Comparison of ENCODE assay signal across 10 cellular contexts in genomic region chr11:109939176-109939810, GRCh38.
DNase-seq lines count a peak whose midpoint lies in the region; ATAC-seq, FAIRE-seq and TF ChIP-seq lines count a peak whose summit lies in the region.
"Had no signal": no experiment of that assay in that cellular context is flagged by ENCODE, and none has a peak within 500 bp of the region (broad histone marks: within the 10 kb centered on the region; RNA-seq: fewer than 3 reads in every experiment).

No MANE protein-coding gene starts in this region.

- H3K4me2 ChIP-seq in GM12878 (ENCODE audit: control insufficient read depth, insufficient read depth): no peak overlapping the region

- no peaks in the 10 kb centered on the region; a peak in 1 of 4 replicates for H3K27me3 ChIP-seq in GM12878 (replicated peaks in 1 of 2; ENCODE audit: control insufficient read depth in 2 of 2, insufficient read depth in 2 of 2, low read length in 1 of 2)

- TF ChIP-seq POLR2A in GM12878 (IDR thresholded peaks at IDR 0.05; ENCODE audit: low read depth, low read length): no peak

- no peaks in the 10 kb centered on the region for H3K9me3 ChIP-seq in GM12878 (replicated peaks; ENCODE audit: control insufficient read depth, insufficient read depth, low read length)

- no peak overlapping the region for H3K27ac ChIP-seq in GM12878 (ENCODE audit: control insufficient read depth, insufficient read depth)

- no TSS peak for BruUV-seq in GM12878 (replicated peaks; lab: Mats Ljungman, UMichigan)

- no peak overlapping the region for H3K27ac Mint-ChIP-seq in type B pancreatic cell
- H3K27ac Mint-ChIP-seq: IgD-negative memory B cell, naive B cell had no signal

- no peaks in the 10 kb centered on the region for H3K79me2 ChIP-seq in GM12878 (ENCODE audit: control insufficient read depth, insufficient read depth, low read length)

- no peak overlapping the region for H3K4me3 ChIP-seq in GM12878

- POLR2A ChIA-PET in GM12878 (lab: Charles Lee): no interaction called here

- no peaks in the 10 kb centered on the region for H3K9me3 Mint-ChIP-seq in type B pancreatic cell
- H3K9me3 Mint-ChIP-seq: IgD-negative memory B cell, naive B cell had no signal

- H4K20me1 ChIP-seq in GM12878 (ENCODE audit: control insufficient read depth, insufficient read depth): no peaks in the 10 kb centered on the region

- no peak for FAIRE-seq in GM12878 (lab: Jason Lieb, UNC)

- SMC1A ChIA-PET in GM12878 (lab: Charles Lee; ENCODE audit: uncharacterized antibody, unreplicated experiment): interaction anchor here (0.6 to 7.6 kb wide), 48 partner anchors 8 to 1249 kb away, joined by 3 to 165 read pairs (median 4); no protein-coding TSS in a partner anchor

- peak; percentile 70 for ATAC-seq in HG02610 (IDR thresholded peaks at IDR 0.05; ENCODE audit: unreplicated experiment)
- peak; percentile 82 for ATAC-seq in GM12878
- ATAC-seq in GM18858 (IDR thresholded peaks at IDR 0.05; ENCODE audit: unreplicated experiment): no peak

- H3K36me3 ChIP-seq in GM12878 (ENCODE audit: control insufficient read depth in 2 of 2, insufficient read depth in 2 of 2, low read length in 1 of 2): no peaks in the 10 kb centered on the region

- H3K4me1 ChIP-seq in GM12878 (ENCODE audit: control insufficient read depth, insufficient read depth, low read length): no peaks in the 10 kb centered on the region

- no peaks in the 10 kb centered on the region for H3K36me3 Mint-ChIP-seq in type B pancreatic cell
- H3K36me3 Mint-ChIP-seq: IgD-negative memory B cell, naive B cell had no signal

- CTCF ChIA-PET in GM12878 (lab: Yijun Ruan, JAX): interaction anchor here (0.6 to 8.4 kb wide), 59 partner anchors 8 to 1928 kb away, joined by 3 to 251 read pairs (median 4); no protein-coding TSS in a partner anchor

- H3K9ac ChIP-seq in GM12878 (ENCODE audit: control insufficient read depth, insufficient read depth, low read length): no peak overlapping the region

- intact Hi-C loops in GM12878 (cut with micrococcal nuclease; ENCODE audit: unreplicated experiment): loop anchor here (1.0 to 5.0 kb wide), 2 partner anchors 86 to 1242 kb away; no protein-coding TSS in a partner anchor

- 0% methylated on average over 1 of the region's 1 CpG for WGBS in GM12878 (ENCODE audit: insufficient coverage, insufficient replicate concordance, low lambda C conversion rate, missing lambda C conversion rate)

- RAD21 ChIA-PET in GM12878 (lab: Charles Lee; ENCODE audit: unreplicated experiment): interaction anchor here (0.6 to 7.6 kb wide), 29 partner anchors 10 to 1241 kb away, joined by 3 to 186 read pairs (median 4); no protein-coding TSS in a partner anchor

- H2AFZ ChIP-seq in GM12878 (ENCODE audit: control insufficient read depth, low read depth, low read length): no peak overlapping the region

- peak; percentile 97 for TF ChIP-seq RAD21 in GM12878 (IDR thresholded peaks at IDR 0.05; ENCODE audit: insufficient read depth, low read depth, low read length)

- peaks cover 6% of the 10 kb centered on the region for H3K27me3 Mint-ChIP-seq in type B pancreatic cell

- H3K4me3 Mint-ChIP-seq in type B pancreatic cell: no peak overlapping the region
- H3K4me3 Mint-ChIP-seq: IgD-negative memory B cell, naive B cell had no signal

- DNase-seq in DMS114 treated with DMSO at 0.1 percent for 48 hours (lab: John Stamatoyannopoulos, UW; ENCODE audit: unreplicated experiment) (peak; percentile 56), NCI-H446 (lab: John Stamatoyannopoulos, UW) (peak; percentile 39 to 84), GM12878 (ENCODE audit: low read depth, low spot score) (no peak), inferior parietal cortex (ENCODE audit: extremely low spot score) (peak; percentile 70), type B pancreatic cell (ENCODE audit: extremely low spot score, unreplicated experiment) (no peak)
- no peak for DNase-seq in effector CD8-positive, alpha-beta T cell (lab: John Stamatoyannopoulos, UW)
- DNase-seq: naive B cell had no signal

- in situ Hi-C loops in GM12878 (cut with MboI): no loop called here

- TF ChIP-seq EP300 in GM12878 (IDR thresholded peaks at IDR 0.05; ENCODE audit: borderline replicate concordance in 1 of 2, control insufficient read depth in 1 of 2, low read depth in 2 of 2, low read length in 2 of 2): no peak

- no peaks in the 10 kb centered on the region for H3K4me1 Mint-ChIP-seq in type B pancreatic cell (ENCODE audit: unreplicated experiment)
- H3K4me1 Mint-ChIP-seq: IgD-negative memory B cell, naive B cell had no signal

- TF ChIP-seq CTCF in GM12878 (IDR thresholded peaks at IDR 0.05 in 2 of 3, conservative IDR thresholded peaks at IDR 0.05 in 1 of 3; ENCODE audit: control insufficient read depth in 2 of 3, extremely low read depth in 1 of 3, insufficient read depth in 1 of 3, low read depth in 3 of 3, low read length in 3 of 3) (peak; percentile 49 to 85 (median 60)), type B pancreatic cell (conservative IDR thresholded peaks at IDR 0.05) (peak; percentile 81)

TF ChIP-seq in GM12878, 131 proteins besides CTCF, POLR2A, EP300 and RAD21:
- TF ChIP-seq YY1 (IDR thresholded peaks at IDR 0.05; ENCODE audit: low read depth, low read length) (0 out of 2 replicates have a peak, but pooled peaks have one; percentile 46), MEF2B (IDR thresholded peaks at IDR 0.05; ENCODE audit: partially characterized antibody, poor library complexity, severe bottlenecking) (peak; percentile 15), IKZF1 (conservative IDR thresholded peaks at IDR 0.05) (0 out of 2 replicates have a peak, but pooled peaks have one; percentile 15), STAT3 (IDR thresholded peaks at IDR 0.05; ENCODE audit: low read depth, low read length) (no peak), SMARCA5 (IDR thresholded peaks at IDR 0.05) (no peak), SMC3 (IDR thresholded peaks at IDR 0.05; ENCODE audit: borderline replicate concordance, low read length) (peak; percentile 94), POLR2AphosphoS5 (IDR thresholded peaks at IDR 0.05; ENCODE audit: low read length) (no peak), SMAD5 (IDR thresholded peaks at IDR 0.05; ENCODE audit: low read depth) (no peak), MEF2A (IDR thresholded peaks at IDR 0.05; ENCODE audit: insufficient read depth, low read depth, low read length) (peak; percentile 80; the same call in 1 of the 2 replicates), IKZF2 (IDR thresholded peaks at IDR 0.05) (peak in 1 of 2 experiments; percentile 20; a peak in 1 of 4 replicates), WRNIP1 (IDR thresholded peaks at IDR 0.05; ENCODE audit: borderline replicate concordance, low read depth, low read length) (no peak), ZNF274 (IDR thresholded peaks at IDR 0.05; ENCODE audit: insufficient read depth, insufficient read length) (no peak)

Comparison
In these comparisons a context has a peak if more than half of its experiments do, and no peak if none do; other contexts are left out.
1. DNase-seq: peak in DMS114 treated with DMSO at 0.1 percent for 48 hours (single experiment), NCI-H446 (2 of 2) and inferior parietal cortex (single experiment); none in GM12878 (single experiment), type B pancreatic cell (single experiment) and effector CD8-positive, alpha-beta T cell (single experiment).